In the genomic region with DNA sequence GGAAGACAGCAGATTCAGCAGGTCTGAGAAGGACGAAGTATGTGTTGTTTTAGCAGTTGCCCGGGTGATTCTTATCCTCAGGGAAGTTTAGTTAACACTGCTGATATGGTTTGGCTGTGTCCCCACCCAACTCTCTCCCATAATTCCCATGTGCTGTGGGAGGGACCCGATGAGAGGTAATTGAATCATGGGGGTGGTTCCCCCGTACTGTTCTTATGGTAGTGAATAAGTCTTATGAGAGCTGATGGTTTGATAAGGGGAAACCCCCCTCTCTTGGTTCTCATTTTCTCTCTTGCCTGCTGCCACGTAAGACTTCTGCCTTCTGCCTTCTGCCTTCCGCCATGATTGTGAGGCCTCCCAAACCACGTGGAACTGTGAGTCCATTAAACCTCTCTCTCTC, we compare ENCODE assay signal across 15 cellular contexts.
DNase-seq lines count a peak whose midpoint lies in the region; ATAC-seq and TF ChIP-seq lines count a peak whose summit lies in the region.
"Had no signal": no experiment of that assay in that cellular context is flagged by ENCODE, and none has a peak within 500 bp of the region (broad histone marks: within the 10 kb centered on the region; RNA-seq: fewer than 3 reads in every experiment).

No MANE protein-coding gene starts in this region.

- no peak overlapping the region for H3K4me3 ChIP-seq in naive thymus-derived CD4-positive, alpha-beta T cell (ENCODE audit: low read length)
- H3K4me3 ChIP-seq in heart left ventricle, result no peak overlapping the region
- H3K4me3 ChIP-seq: MG63, psoas muscle, tibial nerve had no signal

- TF ChIP-seq POLR2A in heart left ventricle (IDR thresholded peaks at IDR 0.05), result no peak

- H3K4me1 ChIP-seq in naive thymus-derived CD4-positive, alpha-beta T cell (ENCODE audit: control insufficient read depth in 2 of 2, insufficient read depth in 2 of 2, low read length in 2 of 2), result no peaks in the 10 kb centered on the region
- peaks cover 0 to 4% (median 0%) of the 10 kb centered on the region in 12 donors for H3K4me1 ChIP-seq in heart left ventricle
- H3K4me1 ChIP-seq: psoas muscle had no signal

- no peaks in the 10 kb centered on the region for H3K27me3 ChIP-seq in naive thymus-derived CD4-positive, alpha-beta T cell (ENCODE audit: control insufficient read depth in 2 of 2, insufficient read depth in 2 of 2, low read length in 2 of 2)
- H3K27me3 ChIP-seq in heart left ventricle, result peaks cover 0 to 60% (median 0%) of the 10 kb centered on the region in 9 donors
- H3K27me3 ChIP-seq: MG63 had no signal

- CTCF ChIA-PET in naive thymus-derived CD4-positive, alpha-beta T cell (lab: Charles Lee), result no interaction called here

- POLR2A ChIA-PET in naive thymus-derived CD4-positive, alpha-beta T cell (lab: Charles Lee), result no interaction called here

- TF ChIP-seq CTCF in heart left ventricle (IDR thresholded peaks at IDR 0.05), result no peak

- no peak overlapping the region for H3K27ac ChIP-seq in naive thymus-derived CD4-positive, alpha-beta T cell (ENCODE audit: low read depth, low read length)
- H3K27ac ChIP-seq in heart left ventricle, result no peak overlapping the region
- H3K27ac ChIP-seq: psoas muscle, tibial nerve had no signal

- intact Hi-C loops in naive thymus-derived CD4-positive, alpha-beta T cell (cut with micrococcal nuclease), result no loop called here
- intact Hi-C loops in heart left ventricle (cut with DNase I), result no loop called here

- peaks cover 6% of the 10 kb centered on the region for H3K9me3 Mint-ChIP-seq in activated T-cell treated with anti-CD3 and anti-CD28 coated beads, Interleukin-2, amount 50 U/mL, for 4 hours
- peaks cover 0 to 4% (median 0%) of the 10 kb centered on the region in 11 donors for H3K9me3 Mint-ChIP-seq in naive thymus-derived CD4-positive, alpha-beta T cell
- H3K9me3 Mint-ChIP-seq in stimulated activated memory B cell treated with anti-CD40 and anti-IgM and Interleukin-4, amounts not matched to agents 10 μg/mL and 1 μg/mL and 100 μg/mL, for 72 hours, result peaks cover 5% of the 10 kb centered on the region

- H3K4me3 Mint-ChIP-seq in activated T-cell treated with anti-CD3 and anti-CD28 coated beads, Interleukin-2, amount 50 U/mL, for 4 hours, result no peak overlapping the region
- no peak overlapping the region for H3K4me3 Mint-ChIP-seq in naive thymus-derived CD4-positive, alpha-beta T cell
- no peak overlapping the region for H3K4me3 Mint-ChIP-seq in stimulated activated memory B cell treated with anti-CD40 and anti-IgM and Interleukin-4, amounts not matched to agents 10 μg/mL and 1 μg/mL and 100 μg/mL, for 72 hours
- H3K4me3 Mint-ChIP-seq: endodermal cell had no signal

- no peaks in the 10 kb centered on the region for H3K36me3 ChIP-seq in naive thymus-derived CD4-positive, alpha-beta T cell (ENCODE audit: control insufficient read depth in 2 of 3, insufficient read depth in 3 of 3, low read length in 3 of 3)
- H3K36me3 ChIP-seq in heart left ventricle, result no peaks in the 10 kb centered on the region
- H3K36me3 ChIP-seq: MG63, tibial nerve had no signal

- 82 to 88% (median 84%) methylated on average over 7 of the region's 7 CpGs for WGBS in heart left ventricle, 4 donors

- H3K27me3 Mint-ChIP-seq in activated T-cell treated with anti-CD3 and anti-CD28 coated beads, Interleukin-2, amount 50 U/mL, for 4 hours (ENCODE audit: low read depth), result peaks cover 6% of the 10 kb centered on the region
- peaks cover 0 to 28% (median 4%) of the 10 kb centered on the region in 5 donors for H3K27me3 Mint-ChIP-seq in naive thymus-derived CD4-positive, alpha-beta T cell
- peaks cover 27% of the 10 kb centered on the region for H3K27me3 Mint-ChIP-seq in stimulated activated memory B cell treated with anti-CD40 and anti-IgM and Interleukin-4, amounts not matched to agents 10 μg/mL and 1 μg/mL and 100 μg/mL, for 72 hours

- peak; percentile 49 for DNase-seq in activated T-cell treated with anti-CD3 and anti-CD28 coated beads for 24 hours (ENCODE audit: low read depth)
- DNase-seq in activated T-cell treated with anti-CD3 and anti-CD28 coated beads for 4 hours, result no peak
- no peak for DNase-seq in activated T-cell treated with anti-CD3 and anti-CD28 coated beads, Interleukin-2, amount 50 U/mL, for 4 hours
- DNase-seq in naive thymus-derived CD4-positive, alpha-beta T cell, result no peak
- DNase-seq in heart left ventricle, result no peak
- DNase-seq in NCI-H2171 treated with DMSO at 0.1 percent for 48 hours (lab: John Stamatoyannopoulos, UW), result no peak
- no peak for DNase-seq in globus pallidus (ENCODE audit: low spot score)
- DNase-seq: endodermal cell, MG63, NCI-H2029, NCI-H748 treated with DMSO at 0.1 percent for 48 hours, psoas muscle had no signal

- peaks cover 35% of the 10 kb centered on the region for H3K4me1 Mint-ChIP-seq in activated T-cell treated with anti-CD3 and anti-CD28 coated beads, Interleukin-2, amount 50 U/mL, for 4 hours (ENCODE audit: low read depth)
- peaks cover 0 to 13% (median 4%) of the 10 kb centered on the region in 7 donors for H3K4me1 Mint-ChIP-seq in naive thymus-derived CD4-positive, alpha-beta T cell
- H3K4me1 Mint-ChIP-seq in stimulated activated memory B cell treated with anti-CD40 and anti-IgM and Interleukin-4, amounts not matched to agents 10 μg/mL and 1 μg/mL and 100 μg/mL, for 72 hours, result peaks cover 24% of the 10 kb centered on the region
- H3K4me1 Mint-ChIP-seq: endodermal cell had no signal

- no peaks in the 10 kb centered on the region for H3K9me3 ChIP-seq in naive thymus-derived CD4-positive, alpha-beta T cell (ENCODE audit: control insufficient read depth in 2 of 3, low read length in 3 of 3)
- no peaks in the 10 kb centered on the region for H3K9me3 ChIP-seq in heart left ventricle
- H3K9me3 ChIP-seq: MG63, psoas muscle, tibial nerve had no signal

- peak; percentile 93 to 96 for ATAC-seq in activated T-cell treated with anti-CD3 and anti-CD28 coated beads, Interleukin-2, amount 50 U/mL, for 4 hours
- peak; percentile 20 for ATAC-seq in naive thymus-derived CD4-positive, alpha-beta T cell
- peak; percentile 64 for ATAC-seq in stimulated activated memory B cell treated with anti-CD40 and anti-IgM and Interleukin-4, amounts not matched to agents 10 μg/mL and 1 μg/mL and 100 μg/mL, for 72 hours
- ATAC-seq in heart left ventricle, result no peak
- ATAC-seq: HCT116, psoas muscle had no signal

- H3K36me3 Mint-ChIP-seq in activated T-cell treated with anti-CD3 and anti-CD28 coated beads, Interleukin-2, amount 50 U/mL, for 4 hours (ENCODE audit: insufficient read depth), result no peaks in the 10 kb centered on the region
- peaks cover 0 to 4% (median 0%) of the 10 kb centered on the region in 5 donors for H3K36me3 Mint-ChIP-seq in naive thymus-derived CD4-positive, alpha-beta T cell
- H3K36me3 Mint-ChIP-seq in stimulated activated memory B cell treated with anti-CD40 and anti-IgM and Interleukin-4, amounts not matched to agents 10 μg/mL and 1 μg/mL and 100 μg/mL, for 72 hours, result peaks cover 4% of the 10 kb centered on the region

- peak overlapping the region in 1 of 9 donors; percentile 41 for H3K27ac Mint-ChIP-seq in naive thymus-derived CD4-positive, alpha-beta T cell
- H3K27ac Mint-ChIP-seq in stimulated activated memory B cell treated with anti-CD40 and anti-IgM and Interleukin-4, amounts not matched to agents 10 μg/mL and 1 μg/mL and 100 μg/mL, for 72 hours, result no peak overlapping the region
- H3K27ac Mint-ChIP-seq: endodermal cell had no signal

Comparison
In these comparisons a context has a peak if more than half of its experiments do, and no peak if none do; other contexts are left out.
1. ATAC-seq: peak in activated T-cell treated with anti-CD3 and anti-CD28 coated beads, Interleukin-2, amount 50 U/mL, for 4 hours (2 of 2), naive thymus-derived CD4-positive, alpha-beta T cell (single experiment) and stimulated activated memory B cell treated with anti-CD40 and anti-IgM and Interleukin-4, amounts not matched to agents 10 μg/mL and 1 μg/mL and 100 μg/mL, for 72 hours (single experiment); none in heart left ventricle (0 of 4).